9 cellular contexts compared by ENCODE assay signal in the genomic region with DNA sequence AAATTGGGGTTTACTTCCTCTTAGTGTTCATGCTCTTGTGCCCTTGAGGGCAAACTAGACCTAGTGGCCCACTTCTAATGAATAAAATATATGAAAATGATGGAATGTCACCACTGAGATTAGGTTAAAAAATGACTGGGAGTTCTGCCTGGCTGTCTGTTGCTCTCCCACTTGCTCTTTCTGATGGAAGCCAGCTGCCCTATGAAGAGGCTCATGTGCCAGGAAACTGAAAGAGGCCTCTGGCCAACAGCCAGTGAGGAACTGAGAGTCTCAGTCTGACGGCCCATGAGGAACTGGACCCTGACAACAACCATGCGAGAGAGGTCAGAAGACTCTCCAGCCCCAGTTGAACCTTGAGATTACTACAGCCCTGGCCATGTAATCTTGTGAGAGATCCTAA.
DNase-seq lines count a peak whose midpoint lies in the region; ATAC-seq and TF ChIP-seq lines count a peak whose summit lies in the region.
"Had no signal": no experiment of that assay in that cellular context is flagged by ENCODE, and none has a peak within 500 bp of the region (broad histone marks: within the 10 kb centered on the region; RNA-seq: fewer than 3 reads in every experiment).

No MANE protein-coding gene starts in this region.

- peak; percentile 28 for ATAC-seq in stimulated activated naive CD8-positive, alpha-beta T cell treated with anti-CD3 and anti-CD28 coated beads, Interleukin-15, Interleukin-2, amounts not matched to agents 100 U/mL and 50 U/mL, for 24 hours
- ATAC-seq in stimulated activated naive CD8-positive, alpha-beta T cell treated with anti-CD3 and anti-CD28 coated beads, Interleukin-15, amount 100 ng/mL, for 72 hours = no peak
- peak; percentile 99 for ATAC-seq in HG03432 (IDR thresholded peaks at IDR 0.05; ENCODE audit: unreplicated experiment)
- peak; percentile 24 for ATAC-seq in effector memory CD8-positive, alpha-beta T cell (replicated peaks)

- no peak for DNase-seq in stimulated activated naive CD8-positive, alpha-beta T cell treated with anti-CD3 and anti-CD28 coated beads, Interleukin-15, Interleukin-2, amounts not matched to agents 100 U/mL and 50 U/mL, for 24 hours
- no peak for DNase-seq in stimulated activated naive CD8-positive, alpha-beta T cell treated with anti-CD3 and anti-CD28 coated beads, Interleukin-15, amount 100 ng/mL, for 72 hours
- no peak for DNase-seq in effector memory CD8-positive, alpha-beta T cell
- DNase-seq in prostate gland (ENCODE audit: low spot score) (peak; percentile 6), HFFc6 (no peak)
- DNase-seq in activated CD4-positive, alpha-beta T cell treated with anti-CD3 and anti-CD28 coated beads, Interleukin-2, amount 50 U/mL, for 48 hours = no peak
- DNase-seq in T-helper 2 cell treated with Interferon-gamma antibody and Interleukin-4, amounts not matched to agents 5 μg/mL and 100 μg/mL, for 36 hours (ENCODE audit: low spot score) = no peak

- H3K27me3 Mint-ChIP-seq in stimulated activated naive CD8-positive, alpha-beta T cell treated with anti-CD3 and anti-CD28 coated beads, Interleukin-15, amount 100 ng/mL, for 72 hours = peaks cover 10% of the 10 kb centered on the region
- peaks cover 0 to 23% of the 10 kb centered on the region in 2 donors for H3K27me3 Mint-ChIP-seq in effector memory CD8-positive, alpha-beta T cell
- H3K27me3 Mint-ChIP-seq in HFFc6 (ENCODE audit: insufficient read depth) = no peaks in the 10 kb centered on the region
- peaks cover 12% of the 10 kb centered on the region for H3K27me3 Mint-ChIP-seq in T-helper 2 cell treated with Interferon-gamma antibody and Interleukin-4, amounts not matched to agents 5 μg/mL and 100 μg/mL, for 36 hours (ENCODE audit: low read depth)

- H3K36me3 ChIP-seq in prostate gland = no peaks in the 10 kb centered on the region
- H3K36me3 ChIP-seq: BLaER1 had no signal

- no peaks in the 10 kb centered on the region for H3K36me3 Mint-ChIP-seq in effector memory CD8-positive, alpha-beta T cell (ENCODE audit: insufficient read depth)
- no peaks in the 10 kb centered on the region for H3K36me3 Mint-ChIP-seq in HFFc6 (ENCODE audit: low read depth)
- H3K36me3 Mint-ChIP-seq in T-helper 2 cell treated with Interferon-gamma antibody and Interleukin-4, amounts not matched to agents 5 μg/mL and 100 μg/mL, for 36 hours (ENCODE audit: low read depth) = no peaks in the 10 kb centered on the region

- H3K9me3 Mint-ChIP-seq in stimulated activated naive CD8-positive, alpha-beta T cell treated with anti-CD3 and anti-CD28 coated beads, Interleukin-15, amount 100 ng/mL, for 72 hours = no peaks in the 10 kb centered on the region
- peaks cover 0 to 1% of the 10 kb centered on the region in 2 donors for H3K9me3 Mint-ChIP-seq in effector memory CD8-positive, alpha-beta T cell
- H3K9me3 Mint-ChIP-seq in HFFc6 = no peaks in the 10 kb centered on the region; the same call in 1 of the 2 replicates
- H3K9me3 Mint-ChIP-seq in T-helper 2 cell treated with Interferon-gamma antibody and Interleukin-4, amounts not matched to agents 5 μg/mL and 100 μg/mL, for 36 hours = no peaks in the 10 kb centered on the region

- no peak overlapping the region for H3K27ac Mint-ChIP-seq in stimulated activated naive CD8-positive, alpha-beta T cell treated with anti-CD3 and anti-CD28 coated beads, Interleukin-15, amount 100 ng/mL, for 72 hours
- H3K27ac Mint-ChIP-seq in effector memory CD8-positive, alpha-beta T cell = no peak overlapping the region
- no peak overlapping the region for H3K27ac Mint-ChIP-seq in HFFc6
- H3K27ac Mint-ChIP-seq in T-helper 2 cell treated with Interferon-gamma antibody and Interleukin-4, amounts not matched to agents 5 μg/mL and 100 μg/mL, for 36 hours = no peak overlapping the region

- no peak overlapping the region for H3K4me3 Mint-ChIP-seq in stimulated activated naive CD8-positive, alpha-beta T cell treated with anti-CD3 and anti-CD28 coated beads, Interleukin-15, amount 100 ng/mL, for 72 hours
- H3K4me3 Mint-ChIP-seq in effector memory CD8-positive, alpha-beta T cell = no peak overlapping the region
- H3K4me3 Mint-ChIP-seq in HFFc6 = no peak overlapping the region
- H3K4me3 Mint-ChIP-seq in T-helper 2 cell treated with Interferon-gamma antibody and Interleukin-4, amounts not matched to agents 5 μg/mL and 100 μg/mL, for 36 hours = no peak overlapping the region

- H3K4me3 ChIP-seq in prostate gland = no peak overlapping the region
- H3K4me3 ChIP-seq: BLaER1 had no signal

- no peak overlapping the region for H3K27ac ChIP-seq in prostate gland
- H3K27ac ChIP-seq: BLaER1 had no signal

- 29% methylated on average over 2 of the region's 2 CpGs for WGBS in prostate gland

- TF ChIP-seq CTCF in prostate gland (IDR thresholded peaks at IDR 0.05) (no peak), HFFc6 (IDR thresholded peaks at IDR 0.05) (no peak)

- H3K9me3 ChIP-seq in prostate gland = no peaks in the 10 kb centered on the region
- H3K9me3 ChIP-seq: BLaER1 had no signal

- H3K4me1 Mint-ChIP-seq in stimulated activated naive CD8-positive, alpha-beta T cell treated with anti-CD3 and anti-CD28 coated beads, Interleukin-15, amount 100 ng/mL, for 72 hours = no peaks in the 10 kb centered on the region
- no peaks in the 10 kb centered on the region for H3K4me1 Mint-ChIP-seq in effector memory CD8-positive, alpha-beta T cell (ENCODE audit: low read depth in 2 of 2)
- H3K4me1 Mint-ChIP-seq in HFFc6 (ENCODE audit: low read depth) = no peaks in the 10 kb centered on the region
- H3K4me1 Mint-ChIP-seq in T-helper 2 cell treated with Interferon-gamma antibody and Interleukin-4, amounts not matched to agents 5 μg/mL and 100 μg/mL, for 36 hours (ENCODE audit: low read depth) = no peaks in the 10 kb centered on the region

- no peak for TF ChIP-seq POLR2A in prostate gland (IDR thresholded peaks at IDR 0.05)

- intact Hi-C loops in prostate gland (cut with DNase I) = no loop called here

- no peaks in the 10 kb centered on the region for H3K27me3 ChIP-seq in prostate gland (replicated peaks; ENCODE audit: insufficient read depth)
- H3K27me3 ChIP-seq: BLaER1 had no signal

- no peaks in the 10 kb centered on the region for H3K4me1 ChIP-seq in prostate gland (replicated peaks)
